Comparison of ENCODE assay signal across 8 cellular contexts in the genomic region with DNA sequence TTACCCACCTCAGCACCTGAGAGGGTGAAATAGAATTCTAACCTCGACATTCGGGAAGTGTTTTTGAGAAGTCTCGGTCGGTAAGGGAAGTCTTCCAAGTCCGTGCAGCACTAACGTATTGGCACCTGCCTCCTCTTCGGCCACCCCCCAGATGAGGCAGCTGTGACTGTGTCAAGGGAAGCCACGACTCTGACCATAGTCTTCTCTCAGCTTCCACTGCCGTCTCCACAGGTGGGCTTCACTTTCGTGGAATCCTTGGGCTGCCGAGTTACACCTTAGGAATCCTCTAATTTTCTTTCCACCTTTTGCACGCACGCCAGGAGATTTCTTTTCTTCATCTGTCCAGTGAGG. TPM values are rescaled to one million over a fixed set of nuclear protein-coding genes. Genes with fewer than 3 reads are reported as not detected.
DNase-seq lines count a peak whose midpoint lies in the region; ATAC-seq and TF ChIP-seq lines count a peak whose summit lies in the region.

No MANE protein-coding gene starts in this region.

- H3K4me3 Mint-ChIP-seq in immature natural killer cell, result peak overlapping the region; percentile 94 to 97 (median 96)
- H3K4me3 Mint-ChIP-seq in stimulated activated naive CD8-positive, alpha-beta T cell treated with anti-CD3 and anti-CD28 coated beads, Interleukin-15, amount 100 ng/mL, for 72 hours, result peak overlapping the region; percentile 89 to 93

- intact Hi-C loops in A673 (cut with micrococcal nuclease; ENCODE audit: unreplicated experiment) (loop anchor here (5.0 kb wide), 1 partner anchor 484 kb away; no protein-coding TSS in a partner anchor), adrenal gland (cut with DNase I) (no loop called here)

- no TSS peak for BruUV-seq in A673 (replicated peaks; lab: Mats Ljungman, UMichigan)

- DNase-seq in A673 (ENCODE audit: low spot score), result no peak
- peak in 6 of 7 donors; percentile 28 to 62 (median 33) for DNase-seq in adrenal gland
- no peak for DNase-seq in immature natural killer cell
- no peak for DNase-seq in stimulated activated naive CD8-positive, alpha-beta T cell treated with anti-CD3 and anti-CD28 coated beads, Interleukin-15, amount 100 ng/mL, for 72 hours
- no peak for DNase-seq in medulla oblongata (ENCODE audit: extremely low spot score)
- no peak for DNase-seq in NK-92 treated with Interleukin-12 subunit alpha and Interleukin-12 subunit beta, amount 100 ng/mL, for 24 hours (lab: John Stamatoyannopoulos, UW)

- WGBS in adrenal gland, 4 donors, result 2 to 12% (median 3%) methylated on average over 10 to 13 of the region's 13 CpGs

- H3K27ac Mint-ChIP-seq in immature natural killer cell, result peak overlapping the region; percentile 95 to 98 (median 96)
- H3K27ac Mint-ChIP-seq in stimulated activated naive CD8-positive, alpha-beta T cell treated with anti-CD3 and anti-CD28 coated beads, Interleukin-15, amount 100 ng/mL, for 72 hours, result peak overlapping the region; percentile 97 to 99

- TF ChIP-seq POLR2A in adrenal gland (IDR thresholded peaks at IDR 0.05), result no peak

- H3K4me1 Mint-ChIP-seq in immature natural killer cell, result peaks cover 40 to 49% of the 10 kb centered on the region in 2 donors
- H3K4me1 Mint-ChIP-seq in stimulated activated naive CD8-positive, alpha-beta T cell treated with anti-CD3 and anti-CD28 coated beads, Interleukin-15, amount 100 ng/mL, for 72 hours, result peaks cover 17% of the 10 kb centered on the region

- POLR2A ChIA-PET in A673 (lab: Charles Lee; ENCODE audit: low non-redundant PET), result interaction anchor here (0.6 kb wide), 1 partner anchor 174 kb away, joined by 3 read pairs; no protein-coding TSS in a partner anchor

- CTCF ChIA-PET in A673 (lab: Charles Lee), result interaction anchor here (1.0 kb wide), 1 partner anchor 64 kb away, joined by 5 read pairs; no protein-coding TSS in a partner anchor

- H3K27ac ChIP-seq in A673 (ENCODE audit: low read depth, low read length, poor library complexity, severe bottlenecking) (no peak overlapping the region), adrenal gland (peak overlapping the region in 4 of 5 donors; percentile 85 to 95 (median 88))

- H3K9me3 ChIP-seq in A673 (ENCODE audit: low read depth, low read length, poor library complexity, severe bottlenecking) (no peaks in the 10 kb centered on the region), adrenal gland (replicated peaks in 1 of 3) (no peaks in the 10 kb centered on the region)

- peaks cover 4 to 17% (median 8%) of the 10 kb centered on the region in 3 donors for H3K27me3 Mint-ChIP-seq in immature natural killer cell (ENCODE audit: low read depth in 3 of 3)
- no peaks in the 10 kb centered on the region for H3K27me3 Mint-ChIP-seq in stimulated activated naive CD8-positive, alpha-beta T cell treated with anti-CD3 and anti-CD28 coated beads, Interleukin-15, amount 100 ng/mL, for 72 hours

- H3K9me3 Mint-ChIP-seq in immature natural killer cell, result no peaks in the 10 kb centered on the region
- no peaks in the 10 kb centered on the region for H3K9me3 Mint-ChIP-seq in stimulated activated naive CD8-positive, alpha-beta T cell treated with anti-CD3 and anti-CD28 coated beads, Interleukin-15, amount 100 ng/mL, for 72 hours

- ATAC-seq in GM19043 (IDR thresholded peaks at IDR 0.05; ENCODE audit: low read depth, unreplicated experiment) (peak; percentile 9), HG03521 (IDR thresholded peaks at IDR 0.05; ENCODE audit: unreplicated experiment) (peak; percentile 15)
- peak; percentile 24 for ATAC-seq in stimulated activated naive CD8-positive, alpha-beta T cell treated with anti-CD3 and anti-CD28 coated beads, Interleukin-15, amount 100 ng/mL, for 72 hours

- H3K4me3 ChIP-seq in A673 (ENCODE audit: low read depth, low read length, poor library complexity, severe bottlenecking) (peak overlapping the region; percentile 65), adrenal gland (peak overlapping the region; percentile 69 to 81 (median 76))

- H3K36me3 Mint-ChIP-seq in immature natural killer cell, result peaks cover 10 to 32% (median 21%) of the 10 kb centered on the region in 3 donors

- H3K27me3 ChIP-seq in A673 (replicated peaks; ENCODE audit: insufficient read depth, low read depth, low read length, poor library complexity) (no peaks in the 10 kb centered on the region), adrenal gland (no peaks in the 10 kb centered on the region)

- H3K4me1 ChIP-seq in A673 (ENCODE audit: insufficient read depth, low read length, poor library complexity, severe bottlenecking), result no peaks in the 10 kb centered on the region
- H3K4me1 ChIP-seq in adrenal gland (replicated peaks in 1 of 2), result peaks cover 5 to 33% of the 10 kb centered on the region in 2 donors

- H3K36me3 ChIP-seq in A673 (ENCODE audit: insufficient read depth, low read length, poor library complexity, severe bottlenecking), result no peaks in the 10 kb centered on the region
- peaks cover 0 to 18% of the 10 kb centered on the region in 2 donors for H3K36me3 ChIP-seq in adrenal gland (replicated peaks in 1 of 2)

- TF ChIP-seq CTCF in A673 (conservative IDR thresholded peaks at IDR 0.05; ENCODE audit: low read depth, low read length) (no peak), adrenal gland (IDR thresholded peaks at IDR 0.05) (no peak)

RNA-seq across cellular contexts. Expression of gene CCNDBP1, which starts 0.8 kb away (rescaled TPM):
- total RNA-seq in A673 (2021), result 16.7 and 22.1 TPM in 2 replicates
- 100 to 1,000 TPM in 2 of 8 donors, 10 to 100 TPM in 6; 66.0 to 160 (median 89.8) TPM for total RNA-seq in adrenal gland
- 100 to 1,000 TPM in 1 of 3 donors, 10 to 100 TPM in 2; 34.1 to 106 (median 35.4) TPM for polyA plus RNA-seq in adrenal gland
- polyA plus RNA-seq in immature natural killer cell, result 100 to 1,000 TPM; 186 to 286 (median 197) TPM

RNA-seq across cellular contexts. Expression of gene EPB42, which starts 34.8 kb away (rescaled TPM):
- total RNA-seq in A673 (2021) (not detected in 2 replicates), adrenal gland (under 1 TPM in 1 of 8 donors, not detected in 7; 0.45 TPM)
- polyA plus RNA-seq in adrenal gland (under 1 TPM in 1 of 3 donors, not detected in 2; 0.10 TPM), immature natural killer cell (not detected)

RNA-seq across cellular contexts. Expression of gene TMEM62, which starts 52.6 kb away (rescaled TPM):
- total RNA-seq in A673 (2021), result 2.8 and 5.4 TPM in 2 replicates
- total RNA-seq in adrenal gland, result 10 to 100 TPM; 11.3 to 25.9 (median 18.3) TPM
- 10 to 100 TPM; 17.5 to 21.9 (median 18.4) TPM for polyA plus RNA-seq in adrenal gland
- polyA plus RNA-seq in immature natural killer cell, result 10 to 100 TPM in 2 of 3 donors, 1 to 10 TPM in 1; 9.3 to 12.7 (median 12.5) TPM

Comparison
In these comparisons a context has a peak if more than half of its experiments do, and no peak if none do; other contexts are left out.
1. DNase-seq: peak in adrenal gland (6 of 7); none in A673 (single experiment), immature natural killer cell (0 of 3), stimulated activated naive CD8-positive, alpha-beta T cell treated with anti-CD3 and anti-CD28 coated beads, Interleukin-15, amount 100 ng/mL, for 72 hours (0 of 2), medulla oblongata (single experiment) and NK-92 treated with Interleukin-12 subunit alpha and Interleukin-12 subunit beta, amount 100 ng/mL, for 24 hours (single experiment).
2. Peak in every context shown above with its lines, with median percentiles within 50 percentile points of each other: ATAC-seq.